ENCODE assay signal across 1 cellular context in the genomic region with DNA sequence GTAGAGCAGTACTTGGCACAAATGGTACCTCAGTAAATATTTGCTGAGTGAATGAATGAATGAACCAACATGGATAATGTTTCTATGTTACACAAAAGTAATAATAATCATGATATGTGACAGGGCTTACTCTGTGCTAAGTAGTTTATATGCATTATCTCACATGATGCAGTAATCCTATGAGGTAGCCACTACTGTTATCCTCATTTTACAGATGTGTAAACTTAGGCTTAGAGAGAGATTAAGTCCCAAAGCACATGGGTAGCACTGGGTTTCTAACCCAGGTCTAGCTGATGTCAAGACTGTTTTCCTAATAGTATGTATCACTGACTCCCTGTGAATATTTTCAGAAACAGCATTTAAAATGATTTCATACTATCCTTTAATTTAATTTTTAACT.
TF ChIP-seq lines count a peak whose summit lies in the region.

No MANE protein-coding gene starts in this region.

TF ChIP-seq in K562, 482 proteins besides CTCF, POLR2A, EP300 and RAD21 (continued from another document):
- TF ChIP-seq, protein P1, sequence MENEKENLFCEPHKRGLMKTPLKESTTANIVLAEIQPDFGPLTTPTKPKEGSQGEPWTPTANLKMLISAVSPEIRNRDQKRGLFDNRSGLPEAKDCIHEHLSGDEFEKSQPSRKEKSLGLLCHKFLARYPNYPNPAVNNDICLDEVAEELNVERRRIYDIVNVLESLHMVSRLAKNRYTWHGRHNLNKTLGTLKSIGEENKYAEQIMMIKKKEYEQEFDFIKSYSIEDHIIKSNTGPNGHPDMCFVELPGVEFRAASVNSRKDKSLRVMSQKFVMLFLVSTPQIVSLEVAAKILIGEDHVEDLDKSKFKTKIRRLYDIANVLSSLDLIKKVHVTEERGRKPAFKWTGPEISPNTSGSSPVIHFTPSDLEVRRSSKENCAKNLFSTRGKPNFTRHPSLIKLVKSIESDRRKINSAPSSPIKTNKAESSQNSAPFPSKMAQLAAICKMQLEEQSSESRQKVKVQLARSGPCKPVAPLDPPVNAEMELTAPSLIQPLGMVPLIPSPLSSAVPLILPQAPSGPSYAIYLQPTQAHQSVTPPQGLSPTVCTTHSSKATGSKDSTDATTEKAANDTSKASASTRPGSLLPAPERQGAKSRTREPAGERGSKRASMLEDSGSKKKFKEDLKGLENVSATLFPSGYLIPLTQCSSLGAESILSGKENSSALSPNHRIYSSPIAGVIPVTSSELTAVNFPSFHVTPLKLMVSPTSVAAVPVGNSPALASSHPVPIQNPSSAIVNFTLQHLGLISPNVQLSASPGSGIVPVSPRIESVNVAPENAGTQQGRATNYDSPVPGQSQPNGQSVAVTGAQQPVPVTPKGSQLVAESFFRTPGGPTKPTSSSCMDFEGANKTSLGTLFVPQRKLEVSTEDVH (IDR thresholded peaks at IDR 0.05; ENCODE audit: low read depth, partially characterized antibody) = no peak
- TF ChIP-seq RBM34 (IDR thresholded peaks at IDR 0.05; ENCODE audit: borderline replicate concordance, insufficient read depth, low read length) (no peak), RNF2 (IDR thresholded peaks at IDR 0.05) (no peak), TAF9B (IDR thresholded peaks at IDR 0.05; ENCODE audit: partially characterized antibody) (no peak), TEAD4 (IDR thresholded peaks at IDR 0.05; ENCODE audit: low read length) (peak; percentile 68), TEAD4 (CRISPR knock-in tag; IDR thresholded peaks at IDR 0.05; ENCODE audit: borderline replicate concordance) (no peak)
- TF ChIP-seq, protein P2, sequence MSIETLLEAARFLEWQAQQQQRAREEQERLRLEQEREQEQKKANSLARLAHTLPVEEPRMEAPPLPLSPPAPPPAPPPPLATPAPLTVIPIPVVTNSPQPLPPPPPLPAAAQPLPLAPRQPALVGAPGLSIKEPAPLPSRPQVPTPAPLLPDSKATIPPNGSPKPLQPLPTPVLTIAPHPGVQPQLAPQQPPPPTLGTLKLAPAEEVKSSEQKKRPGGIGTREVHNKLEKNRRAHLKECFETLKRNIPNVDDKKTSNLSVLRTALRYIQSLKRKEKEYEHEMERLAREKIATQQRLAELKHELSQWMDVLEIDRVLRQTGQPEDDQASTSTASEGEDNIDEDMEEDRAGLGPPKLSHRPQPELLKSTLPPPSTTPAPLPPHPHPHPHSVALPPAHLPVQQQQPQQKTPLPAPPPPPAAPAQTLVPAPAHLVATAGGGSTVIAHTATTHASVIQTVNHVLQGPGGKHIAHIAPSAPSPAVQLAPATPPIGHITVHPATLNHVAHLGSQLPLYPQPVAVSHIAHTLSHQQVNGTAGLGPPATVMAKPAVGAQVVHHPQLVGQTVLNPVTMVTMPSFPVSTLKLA (conservative IDR thresholded peaks at IDR 0.05) = 0 out of 4 replicates have a peak, but pooled peaks of 1 of the 2 experiments have one; percentile 12
